ENCODE assay signal across 8 cellular contexts in the genomic region with DNA sequence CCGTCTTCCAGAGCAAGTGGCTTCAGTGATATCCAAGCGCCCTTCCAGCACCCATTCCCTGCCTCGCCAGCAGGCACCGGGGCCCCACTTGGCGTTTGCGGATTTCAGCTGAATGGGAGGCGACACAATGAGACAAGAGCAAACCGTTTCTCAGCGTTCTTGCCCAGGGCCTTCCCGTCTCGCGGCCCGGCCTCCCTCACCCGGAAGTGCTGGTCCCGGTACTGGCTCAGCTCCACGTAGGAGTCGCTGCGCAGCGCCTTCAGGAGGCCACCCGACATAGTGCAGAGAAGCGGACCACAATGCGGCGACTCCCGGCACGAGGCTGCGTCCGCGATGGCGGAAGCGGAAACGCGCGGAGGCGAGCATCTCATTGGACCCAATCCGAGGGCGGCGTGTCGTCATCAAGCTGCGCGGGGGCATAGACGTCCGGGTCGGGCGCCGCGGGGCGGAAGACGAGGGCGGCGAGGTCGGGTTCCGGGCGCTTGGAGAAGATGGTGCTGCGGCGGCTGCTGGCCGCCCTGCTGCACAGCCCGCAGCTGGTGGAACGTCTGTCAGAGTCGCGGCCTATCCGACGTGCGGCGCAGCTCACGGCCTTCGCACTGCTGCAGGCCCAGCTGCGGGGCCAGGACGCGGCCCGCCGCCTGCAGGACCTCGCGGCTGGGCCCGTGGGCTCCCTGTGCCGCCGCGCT. TPM values are rescaled to one million over a fixed set of nuclear protein-coding genes. Genes with fewer than 3 reads are reported as not detected.
DNase-seq lines count a peak whose midpoint lies in the region; ATAC-seq and TF ChIP-seq lines count a peak whose summit lies in the region.

A gene (minus strand): TSS at position 303 of the 689 bp plus-strand sequence. CDS start 25 bp downstream, at position 278.

- H3K27me3 Mint-ChIP-seq in CD14-positive monocyte (ENCODE audit: low read depth in 3 of 3), result peaks cover 0 to under 1% (median 0%) of the 10 kb centered on the region in 3 donors

- H3K27me3 ChIP-seq in left lung, result no peaks in the 10 kb centered on the region

- peak; percentile 99 for DNase-seq in CD14-positive monocyte (ENCODE audit: low spot score)
- DNase-seq in NCI-H69 (lab: John Stamatoyannopoulos, UW), result peak; percentile 99
- DNase-seq in activated CD4-positive, alpha-beta T cell treated with anti-CD3 and anti-CD28 coated beads, Interleukin-2, amount 50 U/mL, for 1 hour, result peak; percentile 100
- peak; percentile 98 for DNase-seq in dedifferentiated amniotic fluid mesenchymal stem cell (ENCODE audit: extremely low spot score)
- DNase-seq in left lung, result peak; percentile 98
- peak; percentile 100 for DNase-seq in stimulated activated CD4-positive, alpha-beta T cell treated with anti-CD3 and anti-CD28 coated beads, Interleukin-2, amount 100 ng/mL, for 48 hours

- peak within 1 kb of the TSS; percentile 86 to 94 for H3K27ac ChIP-seq in left lung

- intact Hi-C loops in CD14-positive monocyte (cut with micrococcal nuclease) (loop anchor here (5.0 kb wide), 2 partner anchors 75 to 375 kb away; a partner anchor contains a TSS), left lung (cut with DNase I) (no loop called here)

- H3K36me3 Mint-ChIP-seq in CD14-positive monocyte, result peaks cover 21 to 33% of the 10 kb centered on the region in 2 donors

- peak within 1 kb of the TSS; percentile 96 to 98 for H3K4me3 Mint-ChIP-seq in CD14-positive monocyte

- peak within 1 kb of the TSS; percentile 88 to 100 for H3K4me3 ChIP-seq in left lung

- peaks cover 16 to 30% of the 10 kb centered on the region in 2 donors for H3K4me1 ChIP-seq in left lung

- peak within 1 kb of the TSS; percentile 93 to 99 (median 97) for H3K27ac Mint-ChIP-seq in CD14-positive monocyte

- H3K36me3 ChIP-seq in left lung, result peaks cover 0 to 37% of the 10 kb centered on the region in 2 donors

- H3K9me3 ChIP-seq in left lung, result no peaks in the 10 kb centered on the region

- H3K4me1 Mint-ChIP-seq in CD14-positive monocyte, result peaks cover 26% of the 10 kb centered on the region

- TF ChIP-seq CTCF in CD14-positive monocyte (IDR thresholded peaks at IDR 0.05) (peak; percentile 70), left lung (IDR thresholded peaks at IDR 0.05) (peak; percentile 22 to 65)

- H3K9me3 Mint-ChIP-seq in CD14-positive monocyte, result peaks cover 0 to 2% (median 0%) of the 10 kb centered on the region in 7 donors

- ATAC-seq in GM19351 (IDR thresholded peaks at IDR 0.05; ENCODE audit: unreplicated experiment) (peak; percentile 89), HG03521 (IDR thresholded peaks at IDR 0.05; ENCODE audit: unreplicated experiment) (peak; percentile 89), left lung (peak; percentile 97)

RNA-seq across cellular contexts. Expression of the gene that starts here (rescaled TPM):
- 10 to 100 TPM; 33.4 to 42.9 TPM for polyA plus RNA-seq in CD14-positive monocyte
- total RNA-seq in left lung, result 10 to 100 TPM; 56.0 to 60.9 TPM

Comparison
In these comparisons a context has a peak if more than half of its experiments do, and no peak if none do; other contexts are left out.
1. Peak in every context shown above with its lines: DNase-seq, ATAC-seq, H3K4me3 ChIP-seq and H3K27ac ChIP-seq.
2. intact Hi-C loops: an anchor here in CD14-positive monocyte (5.0 kb wide); none called in left lung.